In genomic region chr2:95024960-95025405, GRCh38 we compare ENCODE assay signal across 12 cellular contexts. TPM values are rescaled to one million over a fixed set of nuclear protein-coding genes. Genes with fewer than 3 reads are reported as not detected.
DNase-seq lines count a peak whose midpoint lies in the region; ATAC-seq, FAIRE-seq and TF ChIP-seq lines count a peak whose summit lies in the region.
"Had no signal": no experiment of that assay in that cellular context is flagged by ENCODE, and none has a peak within 500 bp of the region (broad histone marks: within the 10 kb centered on the region; RNA-seq: fewer than 3 reads in every experiment).

No MANE protein-coding gene starts in this region.

- DNase-seq in CD4-positive, alpha-beta T cell, result peak in 2 of 10 experiments; percentile 18 to 28
- no peak for DNase-seq in PC-9
- DNase-seq in effector memory CD8-positive, alpha-beta T cell, result no peak
- DNase-seq in neural progenitor cell (ENCODE audit: low spot score), result no peak
- no peak for DNase-seq in 8988T
- DNase-seq in H54 (ENCODE audit: insufficient read length, low spot score), result no peak
- DNase-seq: GF-D8, NCI-H1436 treated with DMSO at 0.1 percent for 48 hours, SJCRH30 had no signal

- TF ChIP-seq CTCF in CD4-positive, alpha-beta T cell (IDR thresholded peaks at IDR 0.05), result no peak
- TF ChIP-seq CTCF in PC-9 (conservative IDR thresholded peaks at IDR 0.05) (no peak), neural progenitor cell (IDR thresholded peaks at IDR 0.05) (no peak)

- H3K4me2 ChIP-seq in PC-9 (peak overlapping the region; percentile 97), neural progenitor cell (no peak overlapping the region)

- intact Hi-C loops in CD4-positive, alpha-beta T cell (cut with DNase I, micrococcal nuclease), result loop anchor here in 1 of 2 experiments (5.0 kb wide), 2 partner anchors 32 to 137 kb away; no protein-coding TSS in a partner anchor
- intact Hi-C loops in PC-9 (cut with micrococcal nuclease; ENCODE audit: unreplicated experiment), result no loop called here

- H3K27ac ChIP-seq in CD4-positive, alpha-beta T cell (ENCODE audit: low read depth, low read length), result peak overlapping the region; percentile 68
- H3K27ac ChIP-seq in PC-9 (no peak overlapping the region), neural progenitor cell (no peak overlapping the region)
- H3K27ac ChIP-seq: neutrophil, SJCRH30 had no signal

- POLR2A ChIA-PET in CD4-positive, alpha-beta T cell (lab: Charles Lee), result interaction anchor here (1.4 to 8.4 kb wide), 10 partner anchors 10 to 140 kb away, joined by 3 to 749 read pairs (median 24); partner anchors contain the start of genes MRPS5, ZNF2 and ZNF514
- POLR2A ChIA-PET in PC-9 (lab: Charles Lee; ENCODE audit: unreplicated experiment), result interaction anchor here (0.6 to 0.7 kb wide), 2 partner anchors 18 to 55 kb away, joined by 3 read pairs; no protein-coding TSS in a partner anchor

- no peaks in the 10 kb centered on the region for H3K9me3 ChIP-seq in CD4-positive, alpha-beta T cell (ENCODE audit: control insufficient read depth, low read length)
- H3K9me3 ChIP-seq in PC-9 (ENCODE audit: insufficient read depth, low read depth), result no peaks in the 10 kb centered on the region
- no peaks in the 10 kb centered on the region for H3K9me3 ChIP-seq in neural progenitor cell (ENCODE audit: low read depth)
- H3K9me3 ChIP-seq: neutrophil, SJCRH30 had no signal

- H3K4me1 ChIP-seq in PC-9 (replicated peaks; ENCODE audit: insufficient read depth) (peaks cover 84% of the 10 kb centered on the region), neural progenitor cell (no peaks in the 10 kb centered on the region)
- H3K4me1 ChIP-seq: SJCRH30 had no signal

- H3K9me2 ChIP-seq in PC-9 (ENCODE audit: insufficient read depth), result no peaks in the 10 kb centered on the region

- H3K4me1 Mint-ChIP-seq in CD4-positive, alpha-beta T cell (ENCODE audit: low read depth), result peaks cover 71% of the 10 kb centered on the region
- peaks cover 5 to 11% of the 10 kb centered on the region in 2 donors for H3K4me1 Mint-ChIP-seq in effector memory CD8-positive, alpha-beta T cell (ENCODE audit: low read depth in 2 of 2)
- H3K4me1 Mint-ChIP-seq in neural progenitor cell, result peaks cover 40% of the 10 kb centered on the region

- H2AFZ ChIP-seq in PC-9 (no peak overlapping the region), neural progenitor cell (replicated peaks) (no peak overlapping the region)

- FAIRE-seq in H54 (lab: Jason Lieb, UNC), result no peak

- H3K36me3 Mint-ChIP-seq in CD4-positive, alpha-beta T cell (ENCODE audit: low read depth), result peaks cover 34% of the 10 kb centered on the region
- no peaks in the 10 kb centered on the region for H3K36me3 Mint-ChIP-seq in effector memory CD8-positive, alpha-beta T cell (ENCODE audit: insufficient read depth)
- H3K36me3 Mint-ChIP-seq in neural progenitor cell, result no peaks in the 10 kb centered on the region

- BruUV-seq in PC-9 (replicated peaks; lab: Mats Ljungman, UMichigan), result TSS peak; percentile 15

- H3K4me3 ChIP-seq in PC-9 (peak overlapping the region; percentile 94), neural progenitor cell (no peak overlapping the region)
- H3K4me3 ChIP-seq: SJCRH30 had no signal

- TF ChIP-seq POLR2A in H54 (IDR thresholded peaks at IDR 0.05; ENCODE audit: low read depth, low read length), result no peak

- peak overlapping the region; percentile 77 for H3K27ac Mint-ChIP-seq in CD4-positive, alpha-beta T cell
- H3K27ac Mint-ChIP-seq in effector memory CD8-positive, alpha-beta T cell, result no peak overlapping the region
- H3K27ac Mint-ChIP-seq in neural progenitor cell, result no peak overlapping the region

- peak overlapping the region; percentile 84 for H3K4me3 Mint-ChIP-seq in CD4-positive, alpha-beta T cell
- peak overlapping the region; percentile 38 to 53 for H3K4me3 Mint-ChIP-seq in effector memory CD8-positive, alpha-beta T cell
- H3K4me3 Mint-ChIP-seq in neural progenitor cell, result peak overlapping the region; percentile 76

- H3K27me3 ChIP-seq in CD4-positive, alpha-beta T cell (ENCODE audit: control insufficient read depth, insufficient read depth, low read length), result no peaks in the 10 kb centered on the region
- H3K27me3 ChIP-seq in PC-9 (ENCODE audit: insufficient read depth, low read depth), result no peaks in the 10 kb centered on the region
- H3K27me3 ChIP-seq in neural progenitor cell, result peaks cover 49% of the 10 kb centered on the region

- CTCF ChIA-PET in CD4-positive, alpha-beta T cell (lab: Charles Lee), result interaction anchor here (0.7 to 5.7 kb wide), 4 partner anchors 28 to 90 kb away, joined by 3 to 223 read pairs (median 61); no protein-coding TSS in a partner anchor
- CTCF ChIA-PET in PC-9 (lab: Charles Lee), result interaction anchor here (1.0 to 4.5 kb wide), 4 partner anchors 28 to 53 kb away, joined by 3 to 62 read pairs (median 9); no protein-coding TSS in a partner anchor

- H3F3A ChIP-seq in PC-9 (ENCODE audit: insufficient read depth, low read depth), result peaks cover 68% of the 10 kb centered on the region
- no peaks in the 10 kb centered on the region for H3F3A ChIP-seq in neural progenitor cell (ENCODE audit: low read depth)

- peaks cover 10% of the 10 kb centered on the region for H3K36me3 ChIP-seq in PC-9 (ENCODE audit: low read depth)
- no peaks in the 10 kb centered on the region for H3K36me3 ChIP-seq in neural progenitor cell
- H3K36me3 ChIP-seq: neutrophil, SJCRH30 had no signal

- peaks cover 73% of the 10 kb centered on the region for H3K79me2 ChIP-seq in PC-9 (ENCODE audit: low read depth)
- H3K79me2 ChIP-seq in neural progenitor cell (ENCODE audit: low read depth), result no peaks in the 10 kb centered on the region

- H3K9ac ChIP-seq in neural progenitor cell, result no peak overlapping the region

- no peaks in the 10 kb centered on the region for H3K27me3 Mint-ChIP-seq in CD4-positive, alpha-beta T cell
- H3K27me3 Mint-ChIP-seq in effector memory CD8-positive, alpha-beta T cell, result peaks cover 50 to 88% of the 10 kb centered on the region in 2 donors
- peaks cover 44% of the 10 kb centered on the region for H3K27me3 Mint-ChIP-seq in neural progenitor cell (ENCODE audit: insufficient read depth, low read depth)

- no peaks in the 10 kb centered on the region for H3K9me3 Mint-ChIP-seq in CD4-positive, alpha-beta T cell
- H3K9me3 Mint-ChIP-seq in effector memory CD8-positive, alpha-beta T cell, result no peaks in the 10 kb centered on the region
- H3K9me3 Mint-ChIP-seq in neural progenitor cell, result peaks cover 4% of the 10 kb centered on the region

- H4K20me1 ChIP-seq in PC-9 (ENCODE audit: insufficient read depth), result peaks cover 4% of the 10 kb centered on the region
- no peaks in the 10 kb centered on the region for H4K20me1 ChIP-seq in neural progenitor cell (ENCODE audit: low read depth)

- ATAC-seq in CD4-positive, alpha-beta T cell (ENCODE audit: poor library complexity), result no peak
- no peak for ATAC-seq in effector memory CD8-positive, alpha-beta T cell (replicated peaks)
- ATAC-seq in HG02678 (IDR thresholded peaks at IDR 0.05; ENCODE audit: unreplicated experiment), result no peak
- no peak for ATAC-seq in GM18870 (IDR thresholded peaks at IDR 0.05; ENCODE audit: unreplicated experiment)

RNA-seq across cellular contexts. Expression of gene MAL, which starts 0.5 kb away (rescaled TPM):
- total RNA-seq in CD4-positive, alpha-beta T cell, result 100 to 1,000 TPM; 101 to 102 TPM
- total RNA-seq in PC-9 (2021) (146 and 171 TPM in 2 replicates), neural progenitor cell (ENCODE audit: low replicate concordance) (not detected in 2 replicates)
- total RNA-seq: SJCRH30 had no signal

Comparison
In these comparisons a context has a peak if more than half of its experiments do, and no peak if none do; other contexts are left out.
1. RNA of gene MAL, which starts 0.5 kb away (total RNA-seq): 146 to 171 TPM in PC-9 and 101 to 102 TPM in CD4-positive, alpha-beta T cell; not detected in neural progenitor cell; every median in the first group is over 100 times any median in the second.
2. Peak in every context shown above with its lines, with median percentiles within 50 percentile points of each other: H3K4me3 Mint-ChIP-seq.